18 cellular contexts compared by ENCODE assay signal in genomic region chr17:43574348-43574747, GRCh38. TPM values are rescaled to one million over a fixed set of nuclear protein-coding genes. Genes with fewer than 3 reads are reported as not detected.
"Had no signal": no experiment of that assay in that cellular context is flagged by ENCODE, and none has a peak within 500 bp of the region (broad histone marks: within the 10 kb centered on the region; RNA-seq: fewer than 3 reads in every experiment).

No MANE protein-coding gene starts in this region.

- H3K4me3 ChIP-seq: adrenal gland, neural progenitor cell, tibial artery had no signal

- H3K27me3 Mint-ChIP-seq: activated CD4-positive, alpha-beta T cell treated with anti-CD3 and anti-CD28 coated beads, Interleukin-2, amount 10 ng/mL, durations not matched to agents 24 days and 14 days had no signal

- H3K9me3 ChIP-seq: adrenal gland, tibial artery had no signal

- DNase-seq: activated CD4-positive, alpha-beta T cell treated with anti-CD3 and anti-CD28 coated beads, Interleukin-2, amount 10 ng/mL, durations not matched to agents 24 days and 14 days; activated CD4-positive, CD25-positive, alpha-beta regulatory T cell; activated CD8-positive, alpha-beta memory T cell treated with anti-CD3 and anti-CD28 coated beads, Interleukin-2, amount 50 U/mL, for 4 hours; activated CD8-positive, alpha-beta T cell treated with anti-CD3 and anti-CD28 coated beads, Interleukin-2, amount 10 ng/mL, durations not matched to agents 7 days and 5 days; activated effector memory CD4-positive, alpha-beta T cell treated with anti-CD3 and anti-CD28 coated beads, Interleukin-2, amount 50 U/mL, for 16 hours; activated T-cell treated with anti-CD3 and anti-CD28 coated beads, Interleukin-2, amount 50 U/mL, for 48 hours; adrenal gland; hippocampal formation; kidney; naive B cell; stimulated activated CD4-positive, alpha-beta T cell treated with anti-CD3 and anti-CD28 coated beads, Interleukin-12 subunit alpha, Interleukin-12 subunit beta, amount 100 ng/mL, for 4 hours; T-helper 17 cell; tibial artery had no signal

- H3K27ac Mint-ChIP-seq: activated CD4-positive, alpha-beta T cell treated with anti-CD3 and anti-CD28 coated beads, Interleukin-2, amount 10 ng/mL, durations not matched to agents 24 days and 14 days; activated CD8-positive, alpha-beta T cell treated with anti-CD3 and anti-CD28 coated beads, Interleukin-2, amount 10 ng/mL, durations not matched to agents 7 days and 5 days; activated naive CD4-positive, alpha-beta T cell treated with anti-CD3 and anti-CD28 coated beads, Interleukin-2, amount 50 U/mL, for 24 hours; neural progenitor cell; stimulated activated memory B cell treated with anti-CD40 and anti-IgM and Interleukin-4, amounts not matched to agents 10 μg/mL and 1 μg/mL and 100 μg/mL, for 72 hours; T-helper 17 cell had no signal

- H3K36me3 Mint-ChIP-seq: activated naive CD4-positive, alpha-beta T cell treated with anti-CD3 and anti-CD28 coated beads, Interleukin-2, amount 50 U/mL, for 24 hours; naive B cell; neural progenitor cell; stimulated activated memory B cell treated with anti-CD40 and anti-IgM and Interleukin-4, amounts not matched to agents 10 μg/mL and 1 μg/mL and 100 μg/mL, for 72 hours had no signal

- H3K27me3 ChIP-seq: adrenal gland, neural progenitor cell, tibial artery had no signal

- H3K4me3 Mint-ChIP-seq: activated CD4-positive, alpha-beta T cell treated with anti-CD3 and anti-CD28 coated beads, Interleukin-2, amount 10 ng/mL, durations not matched to agents 24 days and 14 days; activated CD8-positive, alpha-beta T cell treated with anti-CD3 and anti-CD28 coated beads, Interleukin-2, amount 10 ng/mL, durations not matched to agents 7 days and 5 days; activated naive CD4-positive, alpha-beta T cell treated with anti-CD3 and anti-CD28 coated beads, Interleukin-2, amount 50 U/mL, for 24 hours; neural progenitor cell; stimulated activated memory B cell treated with anti-CD40 and anti-IgM and Interleukin-4, amounts not matched to agents 10 μg/mL and 1 μg/mL and 100 μg/mL, for 72 hours; T-helper 17 cell had no signal

- H3K36me3 ChIP-seq: adrenal gland, neural progenitor cell, tibial artery had no signal

- H3K9ac ChIP-seq: neural progenitor cell, parathyroid adenoma had no signal

- ATAC-seq: activated CD8-positive, alpha-beta T cell treated with anti-CD3 and anti-CD28 coated beads, Interleukin-2, amount 10 ng/mL, durations not matched to agents 7 days and 5 days; esophagus mucosa; stimulated activated memory B cell treated with anti-CD40 and anti-IgM and Interleukin-4, amounts not matched to agents 10 μg/mL and 1 μg/mL and 100 μg/mL, for 72 hours; T-helper 17 cell had no signal

- H3K4me2 ChIP-seq: neural progenitor cell had no signal

- H3K4me1 ChIP-seq: adrenal gland, parathyroid adenoma had no signal

- H2AFZ ChIP-seq: neural progenitor cell, parathyroid adenoma had no signal

- H3K27ac ChIP-seq: adrenal gland, neural progenitor cell, parathyroid adenoma, tibial artery had no signal

- H3K9me3 Mint-ChIP-seq: activated CD4-positive, alpha-beta T cell treated with anti-CD3 and anti-CD28 coated beads, Interleukin-2, amount 10 ng/mL, durations not matched to agents 24 days and 14 days; activated naive CD4-positive, alpha-beta T cell treated with anti-CD3 and anti-CD28 coated beads, Interleukin-2, amount 50 U/mL, for 24 hours; naive B cell; neural progenitor cell; stimulated activated memory B cell treated with anti-CD40 and anti-IgM and Interleukin-4, amounts not matched to agents 10 μg/mL and 1 μg/mL and 100 μg/mL, for 72 hours had no signal

RNA-seq across cellular contexts. Expression of gene ETV4, which starts 28.2 kb away (rescaled TPM):
- total RNA-seq: T-helper 17 cell had no signal
